In the genomic region with DNA sequence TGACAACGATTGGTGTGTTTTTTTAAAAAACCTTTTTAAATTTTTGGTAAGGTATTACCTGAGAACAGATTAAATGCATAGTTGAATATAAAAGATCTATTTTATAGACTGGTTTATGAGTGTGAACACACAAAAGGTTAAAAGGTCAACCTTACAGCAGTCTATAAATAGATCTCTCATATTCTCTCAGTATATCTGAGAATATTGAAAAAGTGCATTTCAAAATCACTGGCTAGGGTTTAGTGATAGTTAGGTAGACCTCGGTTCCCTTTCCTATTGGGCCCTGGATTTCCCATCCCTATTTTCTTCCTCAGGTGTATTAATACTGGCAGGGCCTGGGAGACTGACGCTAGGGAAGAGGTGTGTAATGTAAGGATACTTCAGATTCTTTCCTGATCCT, we compare ENCODE assay signal across 1 cellular context.
TF ChIP-seq lines count a peak whose summit lies in the region.

No MANE protein-coding gene starts in this region.

TF ChIP-seq in GM12878, 131 proteins besides CTCF, POLR2A, EP300 and RAD21 (continued from another document):
- TF ChIP-seq, protein P1, sequence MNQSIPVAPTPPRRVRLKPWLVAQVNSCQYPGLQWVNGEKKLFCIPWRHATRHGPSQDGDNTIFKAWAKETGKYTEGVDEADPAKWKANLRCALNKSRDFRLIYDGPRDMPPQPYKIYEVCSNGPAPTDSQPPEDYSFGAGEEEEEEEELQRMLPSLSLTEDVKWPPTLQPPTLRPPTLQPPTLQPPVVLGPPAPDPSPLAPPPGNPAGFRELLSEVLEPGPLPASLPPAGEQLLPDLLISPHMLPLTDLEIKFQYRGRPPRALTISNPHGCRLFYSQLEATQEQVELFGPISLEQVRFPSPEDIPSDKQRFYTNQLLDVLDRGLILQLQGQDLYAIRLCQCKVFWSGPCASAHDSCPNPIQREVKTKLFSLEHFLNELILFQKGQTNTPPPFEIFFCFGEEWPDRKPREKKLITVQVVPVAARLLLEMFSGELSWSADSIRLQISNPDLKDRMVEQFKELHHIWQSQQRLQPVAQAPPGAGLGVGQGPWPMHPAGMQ (IDR thresholded peaks at IDR 0.05; ENCODE audit: borderline replicate concordance), result no peak
